Comparison of ENCODE assay signal across 16 cellular contexts in the genomic region with DNA sequence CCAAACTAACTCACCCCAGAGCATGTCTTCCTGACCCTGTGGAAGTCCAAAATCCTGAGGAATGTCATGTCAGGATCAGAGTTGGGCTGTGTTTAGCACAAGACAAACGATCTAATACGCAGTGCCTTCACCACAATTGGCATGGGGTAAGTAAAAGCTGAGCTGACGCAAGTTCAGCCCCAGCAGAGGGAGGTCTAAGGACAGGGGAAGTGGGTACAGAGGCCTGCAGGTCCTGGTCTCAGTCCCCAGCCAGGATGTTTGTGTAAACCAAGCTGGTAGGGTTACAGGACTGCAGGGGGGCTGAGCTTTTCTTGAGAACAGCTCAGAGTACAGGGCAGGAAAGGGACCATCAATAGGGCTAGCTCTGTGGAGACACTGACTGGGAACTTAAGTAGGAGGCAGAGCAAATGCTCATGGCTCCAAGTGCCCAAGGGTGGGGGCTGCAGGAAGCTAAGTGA. TPM values are rescaled to one million over a fixed set of nuclear protein-coding genes. Genes with fewer than 3 reads are reported as not detected.
DNase-seq lines count a peak whose midpoint lies in the region; ATAC-seq, FAIRE-seq and TF ChIP-seq lines count a peak whose summit lies in the region.
"Had no signal": no experiment of that assay in that cellular context is flagged by ENCODE, and none has a peak within 500 bp of the region (broad histone marks: within the 10 kb centered on the region; RNA-seq: fewer than 3 reads in every experiment).

No MANE protein-coding gene starts in this region.

- peaks cover 42% of the 10 kb centered on the region for H3K4me1 Mint-ChIP-seq in CD14-positive monocyte
- peaks cover 6% of the 10 kb centered on the region for H3K4me1 Mint-ChIP-seq in activated T-cell treated with anti-CD3 and anti-CD28 coated beads, Interleukin-2, amount 50 U/mL, for 24 hours (ENCODE audit: low read depth)

- TF ChIP-seq RAD21 in GM12878 (IDR thresholded peaks at IDR 0.05; ENCODE audit: insufficient read depth, low read depth, low read length) = 0 out of 2 replicates have a peak, but pooled peaks have one; percentile 3

- intact Hi-C loops in CD14-positive monocyte (cut with micrococcal nuclease) (no loop called here), GM12878 (cut with micrococcal nuclease; ENCODE audit: unreplicated experiment) (no loop called here), aorta (cut with DNase I) (no loop called here)

- no peak for TF ChIP-seq EP300 in GM12878 (IDR thresholded peaks at IDR 0.05; ENCODE audit: borderline replicate concordance in 1 of 2, control insufficient read depth in 1 of 2, low read depth in 2 of 2, low read length in 2 of 2)

- no peak overlapping the region for H3K4me3 ChIP-seq in GM12878
- no peak overlapping the region for H3K4me3 ChIP-seq in mesendoderm (ENCODE audit: low read length)
- no peak overlapping the region for H3K4me3 ChIP-seq in hepatocyte
- no peak overlapping the region for H3K4me3 ChIP-seq in aorta (ENCODE audit: low read length in 2 of 2)
- H3K4me3 ChIP-seq: body of pancreas had no signal

- ATAC-seq in GM12878 (no peak), aorta (ENCODE audit: low FRiP score) (no peak)
- ATAC-seq: body of pancreas, T-helper 17 cell had no signal

- H2BK5ac ChIP-seq in mesendoderm (ENCODE audit: low read length) = no peak overlapping the region

- POLR2A ChIA-PET in GM12878 (lab: Charles Lee) = no interaction called here

- peak overlapping the region in 1 of 2 donors; percentile 80 for H3K4me3 Mint-ChIP-seq in CD14-positive monocyte
- no peak overlapping the region for H3K4me3 Mint-ChIP-seq in activated T-cell treated with anti-CD3 and anti-CD28 coated beads, Interleukin-2, amount 50 U/mL, for 24 hours
- H3K4me3 Mint-ChIP-seq: T-helper 17 cell had no signal

- no peak overlapping the region for H3K4ac ChIP-seq in mesendoderm (ENCODE audit: low read depth, low read length)

- no peaks in the 10 kb centered on the region for H3K27me3 ChIP-seq in GM12878 (replicated peaks in 1 of 2; ENCODE audit: control insufficient read depth in 2 of 2, insufficient read depth in 2 of 2, low read length in 1 of 2)
- no peaks in the 10 kb centered on the region for H3K27me3 ChIP-seq in mesendoderm (ENCODE audit: insufficient read depth, low read length, poor library complexity)
- peaks cover 14% of the 10 kb centered on the region for H3K27me3 ChIP-seq in hepatocyte
- H3K27me3 ChIP-seq in aorta (ENCODE audit: control insufficient read depth in 1 of 2, insufficient read depth in 2 of 2, low read length in 1 of 2) = no peaks in the 10 kb centered on the region
- H3K27me3 ChIP-seq: body of pancreas had no signal

- CTCF ChIA-PET in GM12878 (lab: Yijun Ruan, JAX) = interaction anchor here (3.8 to 17.0 kb wide), 3 partner anchors 9 to 161 kb away, joined by 22 to 398 read pairs (median 143); a partner anchor contains a TSS

- no peak overlapping the region for H2BK120ac ChIP-seq in mesendoderm (ENCODE audit: low read depth, low read length)

- H2AK5ac ChIP-seq in mesendoderm (ENCODE audit: low read length) = no peak overlapping the region

- H3K4me1 ChIP-seq in GM12878 (ENCODE audit: control insufficient read depth, insufficient read depth, low read length) (no peaks in the 10 kb centered on the region), mesendoderm (ENCODE audit: control insufficient read depth, low read depth, low read length) (peaks cover 2% of the 10 kb centered on the region), hepatocyte (ENCODE audit: insufficient read depth) (no peaks in the 10 kb centered on the region), aorta (ENCODE audit: control insufficient read depth in 1 of 2, insufficient read depth in 2 of 2, low read length in 2 of 2) (peaks cover 0 to 2% of the 10 kb centered on the region in 2 donors)

- peaks cover 5 to 6% of the 10 kb centered on the region in 2 experiments; a peak in 2 of 4 replicates for H3K36me3 ChIP-seq in GM12878 (ENCODE audit: control insufficient read depth in 2 of 2, insufficient read depth in 2 of 2, low read length in 1 of 2)
- H3K36me3 ChIP-seq in mesendoderm (ENCODE audit: control insufficient read depth, insufficient read depth, low read length) = no peaks in the 10 kb centered on the region
- H3K36me3 ChIP-seq in hepatocyte (replicated peaks; ENCODE audit: insufficient read depth, low read depth) = no peaks in the 10 kb centered on the region
- H3K36me3 ChIP-seq in aorta (ENCODE audit: control insufficient read depth in 1 of 2, insufficient read depth in 2 of 2, low read length in 1 of 2) = peaks cover 5 to 6% of the 10 kb centered on the region in 2 donors

- H3K27ac ChIP-seq in GM12878 (ENCODE audit: control insufficient read depth, insufficient read depth) (no peak overlapping the region), mesendoderm (ENCODE audit: low read depth, low read length) (no peak overlapping the region), hepatocyte (no peak overlapping the region), aorta (ENCODE audit: low read depth in 1 of 2, low read length in 2 of 2) (no peak overlapping the region)

- no peaks in the 10 kb centered on the region for H3K9me3 ChIP-seq in GM12878 (replicated peaks; ENCODE audit: control insufficient read depth, insufficient read depth, low read length)
- no peaks in the 10 kb centered on the region for H3K9me3 ChIP-seq in hepatocyte (ENCODE audit: low read depth)
- H3K9me3 ChIP-seq in aorta (ENCODE audit: control insufficient read depth, low read length) = no peaks in the 10 kb centered on the region
- H3K9me3 ChIP-seq: body of pancreas had no signal

- no peak for FAIRE-seq in GM12878 (lab: Jason Lieb, UNC)

- H3K27me3 Mint-ChIP-seq in CD14-positive monocyte (ENCODE audit: low read depth in 3 of 3) = peaks cover 0 to 6% (median 3%) of the 10 kb centered on the region in 3 donors
- H3K27me3 Mint-ChIP-seq in activated T-cell treated with anti-CD3 and anti-CD28 coated beads, Interleukin-2, amount 50 U/mL, for 24 hours = peaks cover 6% of the 10 kb centered on the region
- H3K27me3 Mint-ChIP-seq: T-helper 17 cell had no signal

- H2AFZ ChIP-seq in GM12878 (ENCODE audit: control insufficient read depth, low read depth, low read length) (no peak overlapping the region), hepatocyte (no peak overlapping the region)

- RAD21 ChIA-PET in GM12878 (lab: Charles Lee; ENCODE audit: unreplicated experiment) = interaction anchor here (1.5 kb wide), 1 partner anchor 39 kb away, joined by 5 read pairs; no protein-coding TSS in a partner anchor

- H4K8ac ChIP-seq in mesendoderm (ENCODE audit: low read depth, low read length) = no peak overlapping the region

- BruUV-seq in GM12878 (replicated peaks; lab: Mats Ljungman, UMichigan) = no TSS peak

- H3K9me2 ChIP-seq in hepatocyte (replicated peaks; ENCODE audit: insufficient read depth) = no peaks in the 10 kb centered on the region

- H4K5ac ChIP-seq in mesendoderm (ENCODE audit: low read length) = no peak overlapping the region

- H3K9me3 Mint-ChIP-seq in CD14-positive monocyte = peaks cover 0 to 2% (median 0%) of the 10 kb centered on the region in 7 donors
- H3K9me3 Mint-ChIP-seq in activated T-cell treated with anti-CD3 and anti-CD28 coated beads, Interleukin-2, amount 50 U/mL, for 24 hours = no peaks in the 10 kb centered on the region

- peaks cover 58 to 75% of the 10 kb centered on the region in 2 donors for H3K36me3 Mint-ChIP-seq in CD14-positive monocyte
- peaks cover 37% of the 10 kb centered on the region for H3K36me3 Mint-ChIP-seq in activated T-cell treated with anti-CD3 and anti-CD28 coated beads, Interleukin-2, amount 50 U/mL, for 24 hours (ENCODE audit: low read depth)

- TF ChIP-seq POLR2A in GM12878 (IDR thresholded peaks at IDR 0.05; ENCODE audit: low read depth, low read length) = no peak

- H3K27ac Mint-ChIP-seq in CD14-positive monocyte = peak overlapping the region; percentile 76 to 96 (median 91)
- no peak overlapping the region for H3K27ac Mint-ChIP-seq in activated T-cell treated with anti-CD3 and anti-CD28 coated beads, Interleukin-2, amount 50 U/mL, for 24 hours
- H3K27ac Mint-ChIP-seq: progenitor cell of endocrine pancreas, T-helper 17 cell had no signal

- in situ Hi-C loops in GM12878 (cut with MboI) = no loop called here

- H4K20me1 ChIP-seq in GM12878 (ENCODE audit: control insufficient read depth, insufficient read depth) (no peaks in the 10 kb centered on the region), hepatocyte (ENCODE audit: insufficient read depth, poor library complexity, severe bottlenecking) (no peaks in the 10 kb centered on the region)

- DNase-seq in CD14-positive monocyte (ENCODE audit: low spot score) (no peak), KG1 (lab: John Stamatoyannopoulos, UW) (peak; percentile 13), GM12878 (ENCODE audit: low read depth, low spot score) (no peak), mesendoderm (peak; percentile 45), NCI-H1694 (lab: John Stamatoyannopoulos, UW) (no peak), hepatocyte (ENCODE audit: low spot score) (no peak), aorta (no peak)
- no peak for DNase-seq in activated T-cell treated with anti-CD3 and anti-CD28 coated beads, Interleukin-2, amount 50 U/mL, for 24 hours
- DNase-seq: activated CD4-positive, alpha-beta T cell treated with anti-CD3 and anti-CD28 coated beads, Interleukin-2, amount 50 U/mL, for 4 hours; hippocampal formation; mammary epithelial cell; NCI-H226; stimulated activated CD4-positive, alpha-beta T cell treated with anti-CD3 and anti-CD28 coated beads, Interleukin-2, amount 100 ng/mL, for 48 hours; T-helper 17 cell had no signal

- H3K23ac ChIP-seq in mesendoderm (ENCODE audit: low read length) = no peak overlapping the region

- 96% methylated on average over 3 of the region's 3 CpGs for WGBS in GM12878 (ENCODE audit: insufficient coverage, insufficient replicate concordance, low lambda C conversion rate, missing lambda C conversion rate)
- WGBS in mesendoderm (ENCODE audit: extremely low coverage, insufficient coverage, low lambda C conversion rate) = no CpG with 5 or more reads among the region's 3 CpGs
- 71% methylated on average over 3 of the region's 3 CpGs for WGBS in hepatocyte (ENCODE audit: low lambda C conversion rate, missing lambda C conversion rate)
- WGBS in aorta, 2 donors = 76 to 80% methylated on average over 3 of the region's 3 CpGs

- no peak overlapping the region for H3K56ac ChIP-seq in mesendoderm (ENCODE audit: low read length)

- no peak overlapping the region for H3K18ac ChIP-seq in mesendoderm (ENCODE audit: low read length)

- H3K9ac ChIP-seq in GM12878 (ENCODE audit: control insufficient read depth, insufficient read depth, low read length) (no peak overlapping the region), mesendoderm (ENCODE audit: low read length) (no peak overlapping the region)

- H3K79me1 ChIP-seq in mesendoderm (ENCODE audit: low read length) = no peaks in the 10 kb centered on the region

- SMC1A ChIA-PET in GM12878 (lab: Charles Lee; ENCODE audit: uncharacterized antibody, unreplicated experiment) = interaction anchor here (0.8 to 2.5 kb wide), 3 partner anchors 39 to 161 kb away, joined by 3 to 8 read pairs (median 3); no protein-coding TSS in a partner anchor

- TF ChIP-seq CTCF in CD14-positive monocyte (IDR thresholded peaks at IDR 0.05) = no peak
- no peak for TF ChIP-seq CTCF in GM12878 (IDR thresholded peaks at IDR 0.05 in 2 of 3, conservative IDR thresholded peaks at IDR 0.05 in 1 of 3; ENCODE audit: control insufficient read depth in 2 of 3, extremely low read depth in 1 of 3, insufficient read depth in 1 of 3, low read depth in 3 of 3, low read length in 3 of 3)
- no peak for TF ChIP-seq CTCF in hepatocyte (IDR thresholded peaks at IDR 0.05; ENCODE audit: poor library complexity)

- H2BK15ac ChIP-seq in mesendoderm (replicated peaks; ENCODE audit: low read depth) = no peak overlapping the region

- H3K4me2 ChIP-seq in GM12878 (ENCODE audit: control insufficient read depth, insufficient read depth) (no peak overlapping the region), mesendoderm (ENCODE audit: low read length) (no peak overlapping the region), hepatocyte (no peak overlapping the region)

- H3K79me2 ChIP-seq in GM12878 (ENCODE audit: control insufficient read depth, insufficient read depth, low read length) = no peaks in the 10 kb centered on the region
- no peaks in the 10 kb centered on the region for H3K79me2 ChIP-seq in mesendoderm (ENCODE audit: control insufficient read depth, insufficient read depth, low read length)
- H3K79me2 ChIP-seq in hepatocyte = no peaks in the 10 kb centered on the region

RNA-seq across cellular contexts. Expression of a gene that starts 5.3 kb away (rescaled TPM):
- polyA plus RNA-seq in CD14-positive monocyte (under 1 TPM in 1 of 2 donors, not detected in 1; 0.48 TPM), GM12878 (2011; rRNA removed) (3.4 and 4.3 TPM in 2 replicates), GM12878 (2014; fragmentation: Illumina TruSeq; extraction: Trizol) (2.6 and 2.7 TPM in 2 replicates), GM12878 (2014; fragmentation: Nextera tagmentation; extraction: Ambion mirVana) (1 to 10 TPM in 1 of 2 experiments, under 1 TPM in 1; 0.46 to 1.3 TPM), GM12878 (2014; rRNA removed) (2.1 and 2.3 TPM in 2 replicates), GM12878 (2016; fragmentation: Nextera tagmentation; extraction: Ambion mirVana) (1 to 10 TPM; 1.3 to 1.8 TPM), hepatocyte (0.96 and 1.0 TPM in 2 replicates), aorta (1 to 10 TPM in 1 of 2 donors, not detected in 1; 4.3 TPM)
- 32.3 and 34.5 TPM in 2 replicates for total RNA-seq in GM12878 (2013; cell fraction: nucleolus; rRNA removed)
- total RNA-seq in GM12878 (2014; rRNA removed) (1.0 and 1.5 TPM in 2 replicates), GM12878 (2014; rRNA removed; fragmentation: Illumina TruSeq; extraction: Trizol) (1.3 and 1.4 TPM in 2 replicates), GM12878 (2021) (1.8 and 3.6 TPM in 2 replicates), hepatocyte (0.36 and 0.87 TPM in 2 replicates), aorta (1 to 10 TPM; 3.9 to 9.0 TPM)
- polyA plus RNA-seq in GM12878 (2011; ENCODE audit: low read depth) = 3.4 TPM
- 2.8 and 3.5 TPM in 2 replicates for polyA plus RNA-seq in GM12878 (2011; cell fraction: cytosol; rRNA removed)
- polyA plus RNA-seq in GM12878 (2011; cell fraction: nucleus; rRNA removed) = 19.1 and 26.5 TPM in 2 replicates
- polyA plus RNA-seq in GM12878 (2012) = 4.7 and 5.4 TPM in 2 replicates
- polyA minus RNA-seq in GM12878 (2011; rRNA and poly(A)+ RNA removed) = 3.3 and 3.5 TPM in 2 replicates
- 1.2 TPM in 1 of 2 replicates, not detected in the other for polyA minus RNA-seq in GM12878 (2011; cell fraction: cytosol; rRNA and poly(A)+ RNA removed)
- 2.7 and 3.9 TPM in 2 replicates for polyA minus RNA-seq in GM12878 (2011; cell fraction: nucleus; rRNA and poly(A)+ RNA removed)
- 0.46 TPM for polyA plus RNA-seq in mesendoderm (2013, experiment 1 of 2)
- 0.80 TPM for polyA plus RNA-seq in mesendoderm (2013, experiment 2 of 2)

RNA-seq across cellular contexts. Expression of a gene that starts 30.7 kb away (rescaled TPM):
- polyA plus RNA-seq in CD14-positive monocyte (10 to 100 TPM in 1 of 2 donors, 1 to 10 TPM in 1; 6.9 to 15.3 TPM), GM12878 (2011; rRNA removed) (145 and 214 TPM in 2 replicates), GM12878 (2014; fragmentation: Illumina TruSeq; extraction: Trizol) (111 and 154 TPM in 2 replicates), GM12878 (2014; fragmentation: Nextera tagmentation; extraction: Ambion mirVana) (10 to 100 TPM; 23.0 to 28.3 TPM), GM12878 (2014; rRNA removed) (81.0 and 90.3 TPM in 2 replicates), GM12878 (2016; fragmentation: Nextera tagmentation; extraction: Ambion mirVana) (10 to 100 TPM; 54.3 to 57.9 TPM), hepatocyte (46.1 and 55.7 TPM in 2 replicates), aorta (10 to 100 TPM; 38.7 to 97.4 TPM)
- 764 and 795 TPM in 2 replicates for total RNA-seq in GM12878 (2013; cell fraction: nucleolus; rRNA removed)
- total RNA-seq in GM12878 (2014; rRNA removed) (82.5 and 101 TPM in 2 replicates), GM12878 (2014; rRNA removed; fragmentation: Illumina TruSeq; extraction: Trizol) (107 and 115 TPM in 2 replicates), GM12878 (2021) (75.1 and 87.8 TPM in 2 replicates), hepatocyte (66.4 and 76.8 TPM in 2 replicates), aorta (100 to 1,000 TPM; 126 to 171 TPM)
- polyA plus RNA-seq in GM12878 (2011; ENCODE audit: low read depth) = 114 TPM
- polyA plus RNA-seq in GM12878 (2011; cell fraction: cytosol; rRNA removed) = 40.0 and 48.8 TPM in 2 replicates
- polyA plus RNA-seq in GM12878 (2011; cell fraction: nucleus; rRNA removed) = 145 and 164 TPM in 2 replicates
- polyA plus RNA-seq in GM12878 (2012) = 134 and 139 TPM in 2 replicates
- polyA minus RNA-seq in GM12878 (2011; rRNA and poly(A)+ RNA removed) = 82.2 and 106 TPM in 2 replicates
- 43.4 and 46.9 TPM in 2 replicates for polyA minus RNA-seq in GM12878 (2011; cell fraction: cytosol; rRNA and poly(A)+ RNA removed)
- 57.9 and 58.9 TPM in 2 replicates for polyA minus RNA-seq in GM12878 (2011; cell fraction: nucleus; rRNA and poly(A)+ RNA removed)
- 53.2 TPM for polyA plus RNA-seq in mesendoderm (2013, experiment 1 of 2)
- polyA plus RNA-seq in mesendoderm (2013, experiment 2 of 2) = 52.9 TPM

Comparison
In these comparisons a context has a peak if more than half of its experiments do, and no peak if none do; other contexts are left out.
1. DNase-seq: peak in KG1 (single experiment) and mesendoderm (single experiment); none in CD14-positive monocyte (single experiment), GM12878 (single experiment), NCI-H1694 (single experiment), activated T-cell treated with anti-CD3 and anti-CD28 coated beads, Interleukin-2, amount 50 U/mL, for 24 hours (single experiment), hepatocyte (single experiment) and aorta (0 of 2).